ENCODE assay signal across 9 cellular contexts in genomic region chr5:40385544-40385943, GRCh38.
DNase-seq lines count a peak whose midpoint lies in the region; ATAC-seq, FAIRE-seq and TF ChIP-seq lines count a peak whose summit lies in the region.
"Had no signal": no experiment of that assay in that cellular context is flagged by ENCODE, and none has a peak within 500 bp of the region (broad histone marks: within the 10 kb centered on the region; RNA-seq: fewer than 3 reads in every experiment).

No MANE protein-coding gene starts in this region.

- no peak overlapping the region for H3K4me3 ChIP-seq in uterus

- peak; percentile 58 for FAIRE-seq in RCC 7860 (lab: Jason Lieb, UNC)

- intact Hi-C loops in uterus (cut with DNase I; ENCODE audit: low total_unique reads) (no loop called here), cardiac septum (cut with DNase I) (no loop called here)

- no peaks in the 10 kb centered on the region for H3K4me1 ChIP-seq in uterus

- TF ChIP-seq CTCF in uterus (IDR thresholded peaks at IDR 0.05): no peak

- DNase-seq in A172 (ENCODE audit: low spot score) (peak; percentile 71), RCC 7860 (ENCODE audit: low spot score) (peak; percentile 85), uterus (no peak), cardiac septum (ENCODE audit: low spot score) (no peak), NCI-H1092 (lab: John Stamatoyannopoulos, UW) (no peak)
- DNase-seq: activated T-cell treated with anti-CD3 and anti-CD28 coated beads, Interleukin-2, amount 50 U/mL, for 4 hours had no signal

- H3K27me3 ChIP-seq in uterus: no peaks in the 10 kb centered on the region

- H3K27ac ChIP-seq in uterus: no peak overlapping the region

- H3K9me3 ChIP-seq in uterus: no peaks in the 10 kb centered on the region

- TF ChIP-seq POLR2A in uterus (IDR thresholded peaks at IDR 0.05): no peak

- ATAC-seq in GM21528 (IDR thresholded peaks at IDR 0.05; ENCODE audit: low FRiP score, unreplicated experiment): peak; percentile 2
- peak; percentile 51 for ATAC-seq in esophagus mucosa
- no peak for ATAC-seq in GM18517 (IDR thresholded peaks at IDR 0.05; ENCODE audit: unreplicated experiment)

- H3K36me3 ChIP-seq in uterus: no peaks in the 10 kb centered on the region

Comparison
In these comparisons a context has a peak if more than half of its experiments do, and no peak if none do; other contexts are left out.
1. DNase-seq: peak in A172 (single experiment) and RCC 7860 (single experiment); none in uterus (0 of 2), cardiac septum (single experiment) and NCI-H1092 (single experiment).